ENCODE assay signal across 24 cellular contexts in the genomic region with DNA sequence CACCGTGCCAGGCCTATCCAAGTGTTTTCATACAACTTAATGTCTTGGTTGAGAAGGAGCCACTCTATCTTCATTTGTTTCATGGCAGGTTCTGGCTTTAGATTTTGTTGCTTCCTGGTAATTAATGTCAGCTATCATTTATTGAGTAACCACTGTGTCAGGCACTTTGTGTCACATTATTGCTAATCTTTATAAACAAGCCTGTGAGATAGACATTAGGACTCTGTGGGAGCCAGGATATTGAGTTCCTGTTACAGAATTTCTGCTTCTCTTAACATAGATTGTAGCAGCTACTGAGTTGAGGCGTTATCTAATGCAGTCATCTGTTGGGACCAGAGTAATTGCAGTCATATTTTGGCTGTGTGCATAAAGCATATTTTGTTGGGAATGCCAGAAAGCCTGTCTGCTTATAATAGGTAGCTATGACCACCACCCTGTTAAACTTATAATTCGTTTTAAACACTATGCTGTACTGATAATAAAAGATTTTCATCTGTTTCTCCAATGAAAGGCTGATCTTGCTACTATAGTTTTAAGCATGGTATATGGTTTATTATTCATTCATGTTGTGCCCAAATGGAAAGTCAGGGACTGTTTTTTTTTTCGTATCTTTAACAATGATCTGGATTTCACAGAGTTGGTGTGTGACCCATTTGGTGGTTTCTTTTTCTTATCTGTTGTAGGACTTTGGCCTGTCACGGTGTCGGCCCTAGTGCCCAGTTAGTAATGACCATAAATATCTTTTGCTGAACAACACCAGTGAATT. TPM values are rescaled to one million over a fixed set of nuclear protein-coding genes. Genes with fewer than 3 reads are reported as not detected.
DNase-seq lines count a peak whose midpoint lies in the region; ATAC-seq and TF ChIP-seq lines count a peak whose summit lies in the region.
"Had no signal": no experiment of that assay in that cellular context is flagged by ENCODE, and none has a peak within 500 bp of the region (broad histone marks: within the 10 kb centered on the region; RNA-seq: fewer than 3 reads in every experiment).

No MANE protein-coding gene starts in this region.

- peak overlapping the region; percentile 55 for H3K27ac Mint-ChIP-seq in mesothelial cell of epicardium
- no peak overlapping the region for H3K27ac Mint-ChIP-seq in progenitor cell of endocrine pancreas
- H3K27ac Mint-ChIP-seq in activated naive CD4-positive, alpha-beta T cell treated with anti-CD3 and anti-CD28 coated beads, Interleukin-2, amount 50 U/mL, for 72 hours = no peak overlapping the region
- H3K27ac Mint-ChIP-seq: activated CD8-positive, alpha-beta memory T cell treated with anti-CD3 and anti-CD28 coated beads, Interleukin-2, amount 10 ng/mL, durations not matched to agents 7 days and 5 days had no signal

- H3K36me3 Mint-ChIP-seq in mesothelial cell of epicardium = peaks cover 3% of the 10 kb centered on the region
- peaks cover 4% of the 10 kb centered on the region for H3K36me3 Mint-ChIP-seq in progenitor cell of endocrine pancreas (ENCODE audit: insufficient read depth)
- H3K36me3 Mint-ChIP-seq in activated naive CD4-positive, alpha-beta T cell treated with anti-CD3 and anti-CD28 coated beads, Interleukin-2, amount 50 U/mL, for 72 hours = peaks cover 12 to 17% of the 10 kb centered on the region in 2 donors

- WGBS in stomach, 5 donors = 43 to 58% (median 52%) methylated on average over 6 of the region's 6 CpGs

- H3K27me3 Mint-ChIP-seq in mesothelial cell of epicardium (ENCODE audit: low read depth) (peaks cover 4% of the 10 kb centered on the region), progenitor cell of endocrine pancreas (no peaks in the 10 kb centered on the region)
- H3K27me3 Mint-ChIP-seq: activated CD8-positive, alpha-beta memory T cell treated with anti-CD3 and anti-CD28 coated beads, Interleukin-2, amount 10 ng/mL, durations not matched to agents 7 days and 5 days; CD4-positive, alpha-beta memory T cell had no signal

- peak; percentile 85 for DNase-seq in OCI-M2 (lab: John Stamatoyannopoulos, UW; ENCODE audit: unreplicated experiment)
- peak; percentile 9 for DNase-seq in dermis blood vessel endothelial cell
- no peak for DNase-seq in mesothelial cell of epicardium (ENCODE audit: low spot score in 2 of 2, unreplicated experiment in 2 of 2)
- no peak for DNase-seq in stomach
- DNase-seq in AML-193 (lab: John Stamatoyannopoulos, UW) = no peak
- DNase-seq in NCI-H187 treated with DMSO at 0.1 percent for 48 hours (lab: John Stamatoyannopoulos, UW) = no peak
- DNase-seq in progenitor cell of endocrine pancreas (ENCODE audit: low spot score, unreplicated experiment) = no peak
- no peak for DNase-seq in activated naive CD4-positive, alpha-beta T cell treated with anti-CD3 and anti-CD28 coated beads, Interleukin-2, amount 50 U/mL, for 72 hours (ENCODE audit: low spot score in 2 of 2)
- DNase-seq: activated CD4-positive, alpha-beta T cell treated with anti-CD3 and anti-CD28 coated beads for 48 hours; activated CD8-positive, alpha-beta memory T cell treated with anti-CD3 and anti-CD28 coated beads, Interleukin-2, amount 10 ng/mL, durations not matched to agents 7 days and 5 days; activated effector memory CD4-positive, alpha-beta T cell treated with Interleukin-2 at 50 U/mL for 16 hours; CD4-positive, alpha-beta memory T cell; DMS79; effector CD8-positive, alpha-beta T cell; HCEC 1CT; head of caudate nucleus; KG1; left ventricle myocardium superior; NCI-H1930; stimulated activated CD4-positive, alpha-beta T cell treated with anti-CD3 and anti-CD28 coated beads, Interleukin-4, amount 100 ng/mL, for 24 hours had no signal

- H3K4me1 ChIP-seq in stomach = peaks cover 4 to 73% (median 34%) of the 10 kb centered on the region in 4 donors
- H3K4me1 ChIP-seq: prostate gland had no signal

- H3K36me3 ChIP-seq in stomach = no peaks in the 10 kb centered on the region
- H3K36me3 ChIP-seq: cardiac muscle cell, prostate gland had no signal

- TF ChIP-seq CTCF in mesothelial cell of epicardium (IDR thresholded peaks at IDR 0.05; ENCODE audit: unreplicated experiment) (no peak), stomach (IDR thresholded peaks at IDR 0.05) (no peak), progenitor cell of endocrine pancreas (IDR thresholded peaks at IDR 0.05; ENCODE audit: unreplicated experiment) (no peak)

- no peaks in the 10 kb centered on the region for H3K27me3 ChIP-seq in stomach
- H3K27me3 ChIP-seq: cardiac muscle cell had no signal

- intact Hi-C loops in stomach (cut with DNase I; ENCODE audit: low total_unique reads) = no loop called here

- no peak for ATAC-seq in activated naive CD4-positive, alpha-beta T cell treated with anti-CD3 and anti-CD28 coated beads, Interleukin-2, amount 50 U/mL, for 72 hours
- ATAC-seq: activated CD8-positive, alpha-beta memory T cell treated with anti-CD3 and anti-CD28 coated beads, Interleukin-2, amount 10 ng/mL, durations not matched to agents 7 days and 5 days; left ventricle myocardium superior had no signal

- no peaks in the 10 kb centered on the region for H3K9me3 ChIP-seq in stomach
- H3K9me3 ChIP-seq: prostate gland had no signal

- H3K4me3 Mint-ChIP-seq in mesothelial cell of epicardium (no peak overlapping the region), progenitor cell of endocrine pancreas (ENCODE audit: low read depth) (no peak overlapping the region)
- H3K4me3 Mint-ChIP-seq: activated CD8-positive, alpha-beta memory T cell treated with anti-CD3 and anti-CD28 coated beads, Interleukin-2, amount 10 ng/mL, durations not matched to agents 7 days and 5 days; CD4-positive, alpha-beta memory T cell had no signal

- peaks cover 3% of the 10 kb centered on the region for H3K9me3 Mint-ChIP-seq in mesothelial cell of epicardium
- H3K9me3 Mint-ChIP-seq in progenitor cell of endocrine pancreas (ENCODE audit: low read depth) = peaks cover 3% of the 10 kb centered on the region
- peaks cover 3 to 7% of the 10 kb centered on the region in 2 donors for H3K9me3 Mint-ChIP-seq in activated naive CD4-positive, alpha-beta T cell treated with anti-CD3 and anti-CD28 coated beads, Interleukin-2, amount 50 U/mL, for 72 hours

- peak overlapping the region in 4 of 5 donors; percentile 26 to 64 (median 58) for H3K27ac ChIP-seq in stomach
- H3K27ac ChIP-seq: cardiac muscle cell, prostate gland, RWPE1, skin epidermis had no signal

- TF ChIP-seq POLR2A in stomach (IDR thresholded peaks at IDR 0.05) = no peak

- TF ChIP-seq EP300 in stomach (IDR thresholded peaks at IDR 0.05) = no peak

- H3K4me1 Mint-ChIP-seq in mesothelial cell of epicardium (peaks cover 22% of the 10 kb centered on the region), progenitor cell of endocrine pancreas (ENCODE audit: low read depth) (peaks cover 40% of the 10 kb centered on the region)

- H3K4me3 ChIP-seq in stomach = no peak overlapping the region
- H3K4me3 ChIP-seq: cardiac muscle cell, prostate gland, skin epidermis had no signal

RNA-seq across cellular contexts. Expression of gene SIPA1L1, which starts 19.6 kb away (rescaled TPM):
- 9.8 and 11.7 TPM in 2 replicates for total RNA-seq in dermis blood vessel endothelial cell
- total RNA-seq in mesothelial cell of epicardium = 31.1 to 34.7 TPM (median 31.3 TPM) in 3 replicates
- total RNA-seq in stomach = 100 to 1,000 TPM in 1 of 5 donors, 10 to 100 TPM in 4; 26.6 to 193 (median 70.7) TPM
- polyA plus RNA-seq in stomach = 10 to 100 TPM; 12.2 to 19.2 (median 13.0) TPM
- total RNA-seq in progenitor cell of endocrine pancreas = 101 and 105 TPM in 2 replicates
- total RNA-seq in activated naive CD4-positive, alpha-beta T cell treated with anti-CD3 and anti-CD28 coated beads, Interleukin-2, amount 50 U/mL, for 72 hours = 10 to 100 TPM; 41.7 to 46.5 TPM

Comparison
In these comparisons a context has a peak if more than half of its experiments do, and no peak if none do; other contexts are left out.
1. DNase-seq: peak in OCI-M2 (single experiment) and dermis blood vessel endothelial cell (single experiment); none in mesothelial cell of epicardium (0 of 2), stomach (single experiment), AML-193 (0 of 2), NCI-H187 treated with DMSO at 0.1 percent for 48 hours (single experiment), progenitor cell of endocrine pancreas (single experiment) and activated naive CD4-positive, alpha-beta T cell treated with anti-CD3 and anti-CD28 coated beads, Interleukin-2, amount 50 U/mL, for 72 hours (0 of 2).